Comparison of ENCODE assay signal across 13 cellular contexts in the genomic region with DNA sequence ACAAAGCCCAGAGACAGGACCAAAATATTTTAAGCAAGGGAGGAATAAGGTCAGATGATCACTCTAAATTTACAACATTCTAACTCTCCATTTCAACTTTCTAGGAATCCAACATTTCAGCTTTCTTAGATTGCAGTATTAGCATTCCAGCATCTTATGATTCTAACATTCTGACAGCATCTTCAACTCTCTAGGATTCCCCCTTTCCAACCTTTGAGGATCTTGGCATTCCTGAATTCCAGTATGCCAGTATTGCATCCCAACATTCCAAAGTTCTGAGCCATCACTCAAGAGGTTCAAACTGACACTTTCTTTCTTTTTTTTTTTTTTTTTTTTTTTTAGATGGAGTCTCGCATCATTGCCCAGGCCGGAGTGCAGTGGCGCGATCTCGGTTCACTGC. TPM values are rescaled to one million over a fixed set of nuclear protein-coding genes. Genes with fewer than 3 reads are reported as not detected.
DNase-seq lines count a peak whose midpoint lies in the region; ATAC-seq and TF ChIP-seq lines count a peak whose summit lies in the region.
"Had no signal": no experiment of that assay in that cellular context is flagged by ENCODE, and none has a peak within 500 bp of the region (broad histone marks: within the 10 kb centered on the region; RNA-seq: fewer than 3 reads in every experiment).

No MANE protein-coding gene starts in this region.

- no peak for TF ChIP-seq CTCF in fibroblast of pulmonary artery (IDR thresholded peaks at IDR 0.05; ENCODE audit: low read length, missing control alignments)
- TF ChIP-seq CTCF in GM10266 (IDR thresholded peaks at IDR 0.05; ENCODE audit: control insufficient read depth, insufficient read depth, low read depth, missing control alignments): no peak
- TF ChIP-seq CTCF in thyroid gland (IDR thresholded peaks at IDR 0.05): no peak

- DNase-seq in A172 (ENCODE audit: low spot score) (peak; percentile 94), ELR (ENCODE audit: low read depth) (peak; percentile 65), SJSA1 (ENCODE audit: low read depth in 1 of 2, low spot score in 2 of 2) (peak; percentile 66 to 77), fibroblast of pulmonary artery (ENCODE audit: low read depth) (peak; percentile 56), GM10266 (ENCODE audit: extremely low spot score) (no peak), thyroid gland (no peak), cardiac septum (ENCODE audit: low spot score) (no peak)
- DNase-seq: activated T-cell treated with anti-CD3 and anti-CD28 coated beads for 4 hours, NCI-H2171 treated with DMSO at 0.1 percent for 48 hours, spleen had no signal

- peaks cover 18% of the 10 kb centered on the region for H3K4me1 ChIP-seq in SJSA1 (replicated peaks)
- no peaks in the 10 kb centered on the region for H3K4me1 ChIP-seq in thyroid gland
- H3K4me1 ChIP-seq: parathyroid adenoma had no signal

- H3K9me3 ChIP-seq in SJSA1 (replicated peaks) (no peaks in the 10 kb centered on the region), thyroid gland (no peaks in the 10 kb centered on the region)
- H3K9me3 ChIP-seq: spleen had no signal

- H3K36me3 ChIP-seq in SJSA1: peaks cover 83% of the 10 kb centered on the region
- peaks cover 0 to 5% of the 10 kb centered on the region in 2 donors for H3K36me3 ChIP-seq in thyroid gland

- intact Hi-C loops in thyroid gland (cut with DNase I): no loop called here
- intact Hi-C loops in cardiac septum (cut with DNase I): no loop called here

- no peak for ATAC-seq in esophagus mucosa
- ATAC-seq: WTC11 had no signal

- H3K27me3 ChIP-seq in SJSA1 (replicated peaks) (no peaks in the 10 kb centered on the region), thyroid gland (no peaks in the 10 kb centered on the region)
- H3K27me3 ChIP-seq: spleen had no signal

- no peak for TF ChIP-seq POLR2A in thyroid gland (IDR thresholded peaks at IDR 0.05)

- H3K27ac ChIP-seq in SJSA1 (peak overlapping the region; percentile 68), thyroid gland (no peak overlapping the region)
- H3K27ac ChIP-seq: parathyroid adenoma, spleen had no signal

- 74 to 79% methylated on average over 5 of the region's 5 CpGs for WGBS in thyroid gland, 2 donors

- H3K4me3 ChIP-seq in SJSA1 (no peak overlapping the region), fibroblast of pulmonary artery (replicated peaks; ENCODE audit: low read depth, low read length) (no peak overlapping the region), thyroid gland (replicated peaks in 1 of 3) (no peak overlapping the region)
- H3K4me3 ChIP-seq: spleen had no signal

RNA-seq across cellular contexts. Expression of gene TGFB1, which starts 13.8 kb away (rescaled TPM):
- 13.6 and 18.3 TPM in 2 replicates for total RNA-seq in A172 (2014; rRNA removed; shearing (Covaris generic))
- total RNA-seq in SJSA1 (2014; rRNA removed; shearing (Covaris generic)): 16.4 and 17.4 TPM in 2 replicates
- 10 to 100 TPM in 3 of 4 donors, 1 to 10 TPM in 1; 9.6 to 13.7 (median 11.0) TPM for total RNA-seq in thyroid gland
- total RNA-seq in cardiac septum: 26.4 TPM
- 53.8 TPM for total RNA-seq in esophagus mucosa

RNA-seq across cellular contexts. Expression of gene B9D2, which starts 24.0 kb away (rescaled TPM):
- 4.5 and 13.5 TPM in 2 replicates for total RNA-seq in A172 (2014; rRNA removed; shearing (Covaris generic))
- 3.3 and 10.7 TPM in 2 replicates for total RNA-seq in SJSA1 (2014; rRNA removed; shearing (Covaris generic))
- total RNA-seq in thyroid gland (10 to 100 TPM in 2 of 4 donors, 1 to 10 TPM in 2; 5.9 to 12.5 (median 9.9) TPM), cardiac septum (1.9 TPM), esophagus mucosa (4.3 TPM)

RNA-seq across cellular contexts. Expression of gene CCDC97, which starts 30.0 kb away (rescaled TPM):
- total RNA-seq in A172 (2014; rRNA removed; shearing (Covaris generic)): 8.3 and 8.9 TPM in 2 replicates
- total RNA-seq in SJSA1 (2014; rRNA removed; shearing (Covaris generic)): 6.0 and 10.7 TPM in 2 replicates
- 10 to 100 TPM; 10.6 to 22.0 (median 19.3) TPM for total RNA-seq in thyroid gland
- 17.0 TPM for total RNA-seq in cardiac septum
- 19.3 TPM for total RNA-seq in esophagus mucosa

RNA-seq across cellular contexts. Expression of gene TMEM91, which starts 36.4 kb away (rescaled TPM):
- total RNA-seq in A172 (2014; rRNA removed; shearing (Covaris generic)): 0.98 and 2.1 TPM in 2 replicates
- 0.44 and 2.5 TPM in 2 replicates for total RNA-seq in SJSA1 (2014; rRNA removed; shearing (Covaris generic))
- total RNA-seq in thyroid gland (10 to 100 TPM in 2 of 4 donors, 1 to 10 TPM in 2; 5.0 to 14.9 (median 9.0) TPM), cardiac septum (2.9 TPM), esophagus mucosa (20.0 TPM)

RNA-seq across cellular contexts. Expression of gene EXOSC5, which starts 57.2 kb away (rescaled TPM):
- total RNA-seq in A172 (2014; rRNA removed; shearing (Covaris generic)): 33.5 and 36.7 TPM in 2 replicates
- 24.4 and 33.6 TPM in 2 replicates for total RNA-seq in SJSA1 (2014; rRNA removed; shearing (Covaris generic))
- total RNA-seq in thyroid gland (10 to 100 TPM; 11.8 to 20.7 (median 14.2) TPM), cardiac septum (9.0 TPM), esophagus mucosa (15.7 TPM)

Comparison
In these comparisons a context has a peak if more than half of its experiments do, and no peak if none do; other contexts are left out.
1. DNase-seq: peak in A172 (single experiment), ELR (single experiment), SJSA1 (2 of 2) and fibroblast of pulmonary artery (single experiment); none in GM10266 (single experiment), thyroid gland (0 of 2) and cardiac septum (single experiment).